ENCODE assay signal across 8 cellular contexts in the genomic region with DNA sequence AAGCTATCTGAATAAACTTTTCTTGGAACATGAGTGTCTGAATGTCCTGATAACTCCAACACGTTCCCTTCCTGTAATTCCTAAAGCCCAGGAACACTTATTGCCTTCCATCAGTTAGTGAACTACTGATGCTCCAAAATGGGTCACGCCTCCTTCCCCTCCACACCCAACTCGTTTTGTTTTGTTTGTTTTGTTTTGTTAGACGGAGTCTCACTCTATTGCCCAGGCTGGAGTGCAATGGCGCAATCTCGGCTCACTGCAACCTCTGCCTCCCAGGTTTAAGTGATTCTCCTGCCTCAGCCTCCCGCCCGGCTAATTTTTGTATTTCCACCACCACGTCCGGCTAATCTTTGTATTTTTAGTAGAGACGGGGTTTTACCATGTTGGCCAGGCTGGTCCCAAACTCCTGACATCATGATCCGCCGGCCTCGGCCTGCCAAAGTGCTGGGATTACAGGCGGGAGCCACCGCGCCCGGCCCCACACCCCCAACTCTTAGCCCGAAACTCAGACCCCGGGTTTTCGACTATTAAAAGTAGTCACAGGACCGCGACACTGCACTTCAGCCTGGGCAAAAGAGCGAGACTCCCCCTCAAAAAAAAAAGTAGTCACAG. TPM values are rescaled to one million over a fixed set of nuclear protein-coding genes. Genes with fewer than 3 reads are reported as not detected.
DNase-seq lines count a peak whose midpoint lies in the region; ATAC-seq and TF ChIP-seq lines count a peak whose summit lies in the region.

No MANE protein-coding gene starts in this region.

- peak; percentile 21 for DNase-seq in iris pigment epithelial cell (ENCODE audit: low read depth)
- DNase-seq in upper lobe of right lung = no peak
- DNase-seq in NAMALWA (ENCODE audit: low spot score) = no peak
- DNase-seq in NCI-H510A (lab: John Stamatoyannopoulos, UW) = no peak
- DNase-seq in T-helper 2 cell treated with Interferon-gamma antibody and Interleukin-4, amounts not matched to agents 5 μg/mL and 100 μg/mL, for 36 hours (ENCODE audit: low spot score) = no peak

- H3K4me1 ChIP-seq in upper lobe of right lung = peaks cover 23% of the 10 kb centered on the region

- H3K27ac Mint-ChIP-seq in activated T-helper 17 cell treated with anti-CD3 and anti-CD28 coated beads, Interleukin-2, amount 50 U/mL, for 72 hours = no peak overlapping the region
- H3K27ac Mint-ChIP-seq in T-helper 2 cell treated with Interferon-gamma antibody and Interleukin-4, amounts not matched to agents 5 μg/mL and 100 μg/mL, for 36 hours = no peak overlapping the region

- no peak overlapping the region for H3K4me3 Mint-ChIP-seq in activated T-helper 17 cell treated with anti-CD3 and anti-CD28 coated beads, Interleukin-2, amount 50 U/mL, for 72 hours
- no peak overlapping the region for H3K4me3 Mint-ChIP-seq in T-helper 2 cell treated with Interferon-gamma antibody and Interleukin-4, amounts not matched to agents 5 μg/mL and 100 μg/mL, for 36 hours

- TF ChIP-seq CTCF in GM12875 (IDR thresholded peaks at IDR 0.05; ENCODE audit: borderline replicate concordance, insufficient read depth, low read depth, low read length) (no peak), upper lobe of right lung (IDR thresholded peaks at IDR 0.05) (no peak)

- H3K4me3 ChIP-seq in GM12875 (ENCODE audit: low read depth, low read length) (peak overlapping the region; percentile 88), upper lobe of right lung (peak overlapping the region; percentile 99)

- no peaks in the 10 kb centered on the region for H3K27me3 Mint-ChIP-seq in activated T-helper 17 cell treated with anti-CD3 and anti-CD28 coated beads, Interleukin-2, amount 50 U/mL, for 72 hours
- H3K27me3 Mint-ChIP-seq in T-helper 2 cell treated with Interferon-gamma antibody and Interleukin-4, amounts not matched to agents 5 μg/mL and 100 μg/mL, for 36 hours (ENCODE audit: low read depth) = no peaks in the 10 kb centered on the region

- no peaks in the 10 kb centered on the region for H3K4me1 Mint-ChIP-seq in activated T-helper 17 cell treated with anti-CD3 and anti-CD28 coated beads, Interleukin-2, amount 50 U/mL, for 72 hours
- H3K4me1 Mint-ChIP-seq in T-helper 2 cell treated with Interferon-gamma antibody and Interleukin-4, amounts not matched to agents 5 μg/mL and 100 μg/mL, for 36 hours (ENCODE audit: low read depth) = peaks cover 2% of the 10 kb centered on the region

- H3K36me3 ChIP-seq in upper lobe of right lung = no peaks in the 10 kb centered on the region

- intact Hi-C loops in upper lobe of right lung (cut with DNase I) = no loop called here

- peak overlapping the region; percentile 92 for H3K27ac ChIP-seq in upper lobe of right lung

- ATAC-seq in HG02973 (IDR thresholded peaks at IDR 0.05; ENCODE audit: unreplicated experiment) (peak; percentile 9), upper lobe of right lung (peak; percentile 3)
- peak; percentile 16 for ATAC-seq in activated T-helper 17 cell treated with anti-CD3 and anti-CD28 coated beads, Interleukin-2, amount 50 U/mL, for 72 hours (replicated peaks)

- H3K9me3 Mint-ChIP-seq in activated T-helper 17 cell treated with anti-CD3 and anti-CD28 coated beads, Interleukin-2, amount 50 U/mL, for 72 hours = no peaks in the 10 kb centered on the region
- no peaks in the 10 kb centered on the region for H3K9me3 Mint-ChIP-seq in T-helper 2 cell treated with Interferon-gamma antibody and Interleukin-4, amounts not matched to agents 5 μg/mL and 100 μg/mL, for 36 hours

- H3K36me3 Mint-ChIP-seq in activated T-helper 17 cell treated with anti-CD3 and anti-CD28 coated beads, Interleukin-2, amount 50 U/mL, for 72 hours (ENCODE audit: low read depth) = no peaks in the 10 kb centered on the region
- peaks cover 1% of the 10 kb centered on the region for H3K36me3 Mint-ChIP-seq in T-helper 2 cell treated with Interferon-gamma antibody and Interleukin-4, amounts not matched to agents 5 μg/mL and 100 μg/mL, for 36 hours (ENCODE audit: low read depth)

- H3K27me3 ChIP-seq in upper lobe of right lung = no peaks in the 10 kb centered on the region

- H3K9me3 ChIP-seq in upper lobe of right lung = no peaks in the 10 kb centered on the region

RNA-seq across cellular contexts. Expression of gene IER3IP1, which starts 0.8 kb away (rescaled TPM):
- total RNA-seq in activated T-helper 17 cell treated with anti-CD3 and anti-CD28 coated beads, Interleukin-2, amount 50 U/mL, for 72 hours = 10 to 100 TPM in 1 of 2 donors, 1 to 10 TPM in 1; 7.5 to 11.2 TPM
- total RNA-seq in upper lobe of right lung = 12.9 TPM

RNA-seq across cellular contexts. Expression of gene HDHD2, which starts 25.1 kb away (rescaled TPM):
- total RNA-seq in activated T-helper 17 cell treated with anti-CD3 and anti-CD28 coated beads, Interleukin-2, amount 50 U/mL, for 72 hours = 10 to 100 TPM; 24.5 to 33.5 TPM
- 38.2 TPM for total RNA-seq in upper lobe of right lung
